1 cellular context compared by ENCODE assay signal in genomic region chr3:12425850-12426579, GRCh38.
TF ChIP-seq lines count a peak whose summit lies in the region.

No MANE protein-coding gene starts in this region.

TF ChIP-seq in GM23338, 12 proteins besides CTCF, POLR2A, EP300 and RAD21 (continued from another document):
- TF ChIP-seq ZNF462 (CRISPR knock-in tag; IDR thresholded peaks at IDR 0.05) (no peak), REST (IDR thresholded peaks at IDR 0.05; ENCODE audit: unreplicated experiment) (no peak), EZH2phosphoT487 (IDR thresholded peaks at IDR 0.05; ENCODE audit: unreplicated experiment) (no peak), NANOG (IDR thresholded peaks at IDR 0.05; ENCODE audit: borderline replicate concordance) (no peak), ETS1 (IDR thresholded peaks at IDR 0.05) (no peak), ZNF331 (CRISPR knock-in tag; IDR thresholded peaks at IDR 0.05; ENCODE audit: low read depth) (no peak), ZNF114 (CRISPR knock-in tag; IDR thresholded peaks at IDR 0.05) (no peak), STAT1 (IDR thresholded peaks at IDR 0.05; ENCODE audit: unreplicated experiment) (no peak), EZH2 (IDR thresholded peaks at IDR 0.05; ENCODE audit: low read depth, unreplicated experiment) (no peak), POLR2AphosphoS5 (IDR thresholded peaks at IDR 0.05; ENCODE audit: low read depth) (no peak)
